Comparison of ENCODE assay signal across 1 cellular context in the genomic region with DNA sequence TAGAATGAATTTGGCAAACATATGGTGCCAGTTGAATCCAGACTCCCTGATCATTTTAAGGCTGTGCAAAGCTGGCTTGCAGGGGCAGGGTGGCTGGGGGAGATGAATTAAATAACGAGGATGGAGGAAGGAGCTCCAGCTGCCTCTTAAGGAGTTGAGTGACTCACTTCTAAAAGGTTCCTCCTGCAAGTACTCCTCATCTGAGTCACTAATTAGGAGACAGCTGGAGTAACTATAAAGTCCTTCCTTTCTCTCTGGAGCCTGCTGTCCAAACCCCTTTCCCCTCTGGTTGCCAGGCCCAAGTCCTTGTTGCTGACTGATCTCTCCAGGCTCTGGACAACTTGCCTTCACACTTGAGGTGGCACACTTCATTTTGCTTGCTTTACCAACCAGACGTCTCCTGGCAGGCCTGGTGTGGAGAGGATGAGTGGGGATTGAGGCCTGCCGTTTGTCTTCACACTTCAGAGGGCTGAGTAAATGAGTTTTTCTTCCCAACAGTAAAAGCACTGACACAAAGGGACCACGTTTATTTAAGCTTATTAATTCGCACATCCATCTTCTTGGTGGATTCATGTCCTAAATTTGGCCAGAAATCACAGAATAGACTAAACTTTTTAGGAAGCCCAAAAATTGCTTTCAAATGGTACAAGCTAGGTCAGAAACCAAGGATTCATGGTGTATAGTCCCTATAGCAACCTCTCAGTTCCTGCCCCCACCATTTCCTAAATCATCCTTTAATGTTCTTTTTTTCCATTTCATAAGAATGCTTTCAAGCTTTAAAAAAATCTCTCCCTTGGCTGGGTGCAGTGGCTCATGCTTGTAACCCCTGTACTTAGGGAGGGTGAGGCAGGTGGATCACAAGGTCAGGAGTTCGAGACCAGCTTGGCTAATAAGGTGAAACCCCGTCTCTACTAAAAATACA.
TF ChIP-seq lines count a peak whose summit lies in the region.

No MANE protein-coding gene starts in this region.

TF ChIP-seq in GM23338, 12 proteins besides CTCF, POLR2A, EP300 and RAD21 (continued from another document):
- TF ChIP-seq, protein P1, sequence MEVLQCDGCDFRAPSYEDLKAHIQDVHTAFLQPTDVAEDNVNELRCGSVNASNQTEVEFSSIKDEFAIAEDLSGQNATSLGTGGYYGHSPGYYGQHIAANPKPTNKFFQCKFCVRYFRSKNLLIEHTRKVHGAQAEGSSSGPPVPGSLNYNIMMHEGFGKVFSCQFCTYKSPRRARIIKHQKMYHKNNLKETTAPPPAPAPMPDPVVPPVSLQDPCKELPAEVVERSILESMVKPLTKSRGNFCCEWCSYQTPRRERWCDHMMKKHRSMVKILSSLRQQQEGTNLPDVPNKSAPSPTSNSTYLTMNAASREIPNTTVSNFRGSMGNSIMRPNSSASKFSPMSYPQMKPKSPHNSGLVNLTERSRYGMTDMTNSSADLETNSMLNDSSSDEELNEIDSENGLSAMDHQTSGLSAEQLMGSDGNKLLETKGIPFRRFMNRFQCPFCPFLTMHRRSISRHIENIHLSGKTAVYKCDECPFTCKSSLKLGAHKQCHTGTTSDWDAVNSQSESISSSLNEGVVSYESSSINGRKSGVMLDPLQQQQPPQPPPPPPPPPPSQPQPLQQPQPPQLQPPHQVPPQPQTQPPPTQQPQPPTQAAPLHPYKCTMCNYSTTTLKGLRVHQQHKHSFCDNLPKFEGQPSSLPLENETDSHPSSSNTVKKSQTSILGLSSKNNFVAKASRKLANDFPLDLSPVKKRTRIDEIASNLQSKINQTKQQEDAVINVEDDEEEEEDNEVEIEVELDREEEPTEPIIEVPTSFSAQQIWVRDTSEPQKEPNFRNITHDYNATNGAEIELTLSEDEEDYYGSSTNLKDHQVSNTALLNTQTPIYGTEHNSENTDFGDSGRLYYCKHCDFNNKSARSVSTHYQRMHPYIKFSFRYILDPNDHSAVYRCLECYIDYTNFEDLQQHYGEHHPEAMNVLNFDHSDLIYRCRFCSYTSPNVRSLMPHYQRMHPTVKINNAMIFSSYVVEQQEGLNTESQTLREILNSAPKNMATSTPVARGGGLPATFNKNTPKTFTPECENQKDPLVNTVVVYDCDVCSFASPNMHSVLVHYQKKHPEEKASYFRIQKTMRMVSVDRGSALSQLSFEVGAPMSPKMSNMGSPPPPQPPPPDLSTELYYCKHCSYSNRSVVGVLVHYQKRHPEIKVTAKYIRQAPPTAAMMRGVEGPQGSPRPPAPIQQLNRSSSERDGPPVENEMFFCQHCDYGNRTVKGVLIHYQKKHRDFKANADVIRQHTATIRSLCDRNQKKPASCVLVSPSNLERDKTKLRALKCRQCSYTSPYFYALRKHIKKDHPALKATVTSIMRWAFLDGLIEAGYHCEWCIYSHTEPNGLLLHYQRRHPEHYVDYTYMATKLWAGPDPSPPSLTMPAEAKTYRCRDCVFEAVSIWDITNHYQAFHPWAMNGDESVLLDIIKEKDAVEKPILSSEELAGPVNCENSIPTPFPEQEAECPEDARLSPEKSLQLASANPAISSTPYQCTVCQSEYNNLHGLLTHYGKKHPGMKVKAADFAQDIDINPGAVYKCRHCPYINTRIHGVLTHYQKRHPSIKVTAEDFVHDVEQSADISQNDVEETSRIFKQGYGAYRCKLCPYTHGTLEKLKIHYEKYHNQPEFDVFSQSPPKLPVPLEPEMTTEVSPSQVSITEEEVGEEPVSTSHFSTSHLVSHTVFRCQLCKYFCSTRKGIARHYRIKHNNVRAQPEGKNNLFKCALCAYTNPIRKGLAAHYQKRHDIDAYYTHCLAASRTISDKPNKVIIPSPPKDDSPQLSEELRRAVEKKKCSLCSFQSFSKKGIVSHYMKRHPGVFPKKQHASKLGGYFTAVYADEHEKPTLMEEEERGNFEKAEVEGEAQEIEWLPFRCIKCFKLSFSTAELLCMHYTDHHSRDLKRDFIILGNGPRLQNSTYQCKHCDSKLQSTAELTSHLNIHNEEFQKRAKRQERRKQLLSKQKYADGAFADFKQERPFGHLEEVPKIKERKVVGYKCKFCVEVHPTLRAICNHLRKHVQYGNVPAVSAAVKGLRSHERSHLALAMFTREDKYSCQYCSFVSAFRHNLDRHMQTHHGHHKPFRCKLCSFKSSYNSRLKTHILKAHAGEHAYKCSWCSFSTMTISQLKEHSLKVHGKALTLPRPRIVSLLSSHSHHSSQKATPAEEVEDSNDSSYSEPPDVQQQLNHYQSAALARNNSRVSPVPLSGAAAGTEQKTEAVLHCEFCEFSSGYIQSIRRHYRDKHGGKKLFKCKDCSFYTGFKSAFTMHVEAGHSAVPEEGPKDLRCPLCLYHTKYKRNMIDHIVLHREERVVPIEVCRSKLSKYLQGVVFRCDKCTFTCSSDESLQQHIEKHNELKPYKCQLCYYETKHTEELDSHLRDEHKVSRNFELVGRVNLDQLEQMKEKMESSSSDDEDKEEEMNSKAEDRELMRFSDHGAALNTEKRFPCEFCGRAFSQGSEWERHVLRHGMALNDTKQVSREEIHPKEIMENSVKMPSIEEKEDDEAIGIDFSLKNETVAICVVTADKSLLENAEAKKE (CRISPR knock-in tag; IDR thresholded peaks at IDR 0.05) = no peak
